In genomic region chr3:71304684-71305083, GRCh38 we compare ENCODE assay signal across 8 cellular contexts.
DNase-seq lines count a peak whose midpoint lies in the region; ATAC-seq lines count a peak whose summit lies in the region.

No MANE protein-coding gene starts in this region.

- H3K4me3 ChIP-seq in iPS DF 6.9 (ENCODE audit: low read length): peak overlapping the region; percentile 45; the same call in 1 of the 2 replicates

- H3K36me3 Mint-ChIP-seq in activated naive CD8-positive, alpha-beta T cell treated with anti-CD3 and anti-CD28 coated beads, Interleukin-2, amount 50 U/mL, for 24 hours (ENCODE audit: low read depth): peaks cover 9% of the 10 kb centered on the region

- no peaks in the 10 kb centered on the region for H3K27me3 Mint-ChIP-seq in activated naive CD8-positive, alpha-beta T cell treated with anti-CD3 and anti-CD28 coated beads, Interleukin-2, amount 50 U/mL, for 24 hours

- DNase-seq in NCI-H526 (lab: John Stamatoyannopoulos, UW): peak; percentile 34 to 57
- no peak for DNase-seq in activated naive CD8-positive, alpha-beta T cell treated with anti-CD3 and anti-CD28 coated beads, Interleukin-2, amount 50 U/mL, for 24 hours
- no peak for DNase-seq in iPS DF 6.9 (ENCODE audit: low read depth, low spot score)
- DNase-seq in retina: peak; percentile 39
- no peak for DNase-seq in NCI-H2171 (lab: John Stamatoyannopoulos, UW)
- no peak for DNase-seq in SKM-1 (lab: John Stamatoyannopoulos, UW; ENCODE audit: unreplicated experiment)
- DNase-seq in AG20443 (ENCODE audit: low spot score): no peak

- no peaks in the 10 kb centered on the region for H3K9me3 Mint-ChIP-seq in activated naive CD8-positive, alpha-beta T cell treated with anti-CD3 and anti-CD28 coated beads, Interleukin-2, amount 50 U/mL, for 24 hours

- WGBS in iPS DF 6.9 (ENCODE audit: insufficient coverage, insufficient read length): no CpG with 5 or more reads among the region's 3 CpGs

- H3K27me3 ChIP-seq in iPS DF 6.9 (ENCODE audit: control insufficient read depth, insufficient read depth, low read length): no peaks in the 10 kb centered on the region

- peaks cover 3% of the 10 kb centered on the region; the same call in 1 of the 2 replicates for H3K4me1 ChIP-seq in iPS DF 6.9 (ENCODE audit: control insufficient read depth, insufficient read depth, low read length)

- no peak for ATAC-seq in activated naive CD8-positive, alpha-beta T cell treated with anti-CD3 and anti-CD28 coated beads, Interleukin-2, amount 50 U/mL, for 24 hours
- ATAC-seq in GM21360 (IDR thresholded peaks at IDR 0.05; ENCODE audit: unreplicated experiment): no peak

- H3K9me3 ChIP-seq in iPS DF 6.9 (ENCODE audit: control insufficient read depth, insufficient read depth, low read length): no peaks in the 10 kb centered on the region

- no peaks in the 10 kb centered on the region for H3K36me3 ChIP-seq in iPS DF 6.9 (ENCODE audit: control insufficient read depth, insufficient read depth, low read length)

- H3K27ac ChIP-seq in iPS DF 6.9 (ENCODE audit: low read length): no peak overlapping the region

- peak overlapping the region; percentile 95 for H3K27ac Mint-ChIP-seq in activated naive CD8-positive, alpha-beta T cell treated with anti-CD3 and anti-CD28 coated beads, Interleukin-2, amount 50 U/mL, for 24 hours

- H3K4me3 Mint-ChIP-seq in activated naive CD8-positive, alpha-beta T cell treated with anti-CD3 and anti-CD28 coated beads, Interleukin-2, amount 50 U/mL, for 24 hours: peak overlapping the region; percentile 95

- H3K4me1 Mint-ChIP-seq in activated naive CD8-positive, alpha-beta T cell treated with anti-CD3 and anti-CD28 coated beads, Interleukin-2, amount 50 U/mL, for 24 hours: peaks cover 86% of the 10 kb centered on the region

Comparison
In these comparisons a context has a peak if more than half of its experiments do, and no peak if none do; other contexts are left out.
1. DNase-seq: peak in NCI-H526 (2 of 2) and retina (single experiment); none in activated naive CD8-positive, alpha-beta T cell treated with anti-CD3 and anti-CD28 coated beads, Interleukin-2, amount 50 U/mL, for 24 hours (single experiment), iPS DF 6.9 (single experiment), NCI-H2171 (single experiment), SKM-1 (single experiment) and AG20443 (single experiment).